ENCODE assay signal across 9 cellular contexts in the genomic region with DNA sequence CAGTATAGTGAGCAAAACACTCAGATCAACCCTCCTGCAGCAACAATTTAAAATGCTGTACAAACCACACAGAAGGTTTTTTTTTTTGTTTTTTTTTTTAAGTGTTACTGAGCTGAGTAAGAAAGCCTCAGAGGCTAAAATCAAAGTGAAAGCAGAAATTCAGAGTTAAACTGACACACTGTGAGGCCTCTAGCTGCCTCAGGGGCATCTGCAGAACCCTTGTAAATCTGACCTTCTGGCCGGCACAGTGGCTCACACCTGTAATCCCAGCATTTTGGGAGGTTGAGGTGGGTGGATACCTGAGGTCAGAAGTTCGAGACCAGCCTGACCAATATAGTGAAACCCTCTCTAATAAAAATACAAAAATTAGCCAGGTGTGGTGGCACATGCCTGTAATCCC. TPM values are rescaled to one million over a fixed set of nuclear protein-coding genes. Genes with fewer than 3 reads are reported as not detected.
DNase-seq lines count a peak whose midpoint lies in the region; ATAC-seq and TF ChIP-seq lines count a peak whose summit lies in the region.
"Had no signal": no experiment of that assay in that cellular context is flagged by ENCODE, and none has a peak within 500 bp of the region (broad histone marks: within the 10 kb centered on the region; RNA-seq: fewer than 3 reads in every experiment).

No MANE protein-coding gene starts in this region.

- H3K4me1 Mint-ChIP-seq in endodermal cell: peaks cover 3% of the 10 kb centered on the region

- peak; percentile 83 for ATAC-seq in GM19351 (IDR thresholded peaks at IDR 0.05; ENCODE audit: unreplicated experiment)
- peak; percentile 76 for ATAC-seq in HG03175 (IDR thresholded peaks at IDR 0.05; ENCODE audit: unreplicated experiment)
- no peak for ATAC-seq in HG03025 (IDR thresholded peaks at IDR 0.05; ENCODE audit: low FRiP score, unreplicated experiment)

- no peaks in the 10 kb centered on the region for H3K9me3 Mint-ChIP-seq in endodermal cell

- H3K4me1 ChIP-seq in adipocyte (ENCODE audit: control insufficient read depth, insufficient read depth, low read length) (peaks cover 13% of the 10 kb centered on the region), endodermal cell (ENCODE audit: control insufficient read depth, insufficient read depth, low read length) (peaks cover 5% of the 10 kb centered on the region), left ventricle myocardium inferior (peaks cover 20% of the 10 kb centered on the region)

- no peak overlapping the region for H3K27ac Mint-ChIP-seq in endodermal cell

- no peak overlapping the region for H3K27ac ChIP-seq in endodermal cell (ENCODE audit: low read depth, low read length)
- no peak overlapping the region for H3K27ac ChIP-seq in left ventricle myocardium inferior (replicated peaks)

- intact Hi-C loops in left ventricle myocardium inferior (cut with micrococcal nuclease): no loop called here

- no peaks in the 10 kb centered on the region for H3K36me3 Mint-ChIP-seq in endodermal cell (ENCODE audit: low read depth)

- no peak overlapping the region for H3K4me3 Mint-ChIP-seq in endodermal cell

- H3K4me3 ChIP-seq in GM12865 (ENCODE audit: low read depth, low read length) (no peak overlapping the region), adipocyte (ENCODE audit: low read length) (no peak overlapping the region), endodermal cell (ENCODE audit: low read length) (no peak overlapping the region), left ventricle myocardium inferior (no peak overlapping the region)

- peak; percentile 68 for DNase-seq in GM12865 (ENCODE audit: low read depth)
- DNase-seq in adipocyte (ENCODE audit: low read depth): no peak
- DNase-seq in endodermal cell: no peak
- DNase-seq in left ventricle myocardium inferior: no peak
- no peak for DNase-seq in central memory CD4-positive, alpha-beta T cell
- DNase-seq: NCI-H82 had no signal

- WGBS in endodermal cell (ENCODE audit: insufficient coverage in 1 of 2, insufficient read length in 1 of 2), 2 experiments: 89 to 90% methylated on average over 2 of the region's 2 CpGs

- TF ChIP-seq CTCF in GM12865 (IDR thresholded peaks at IDR 0.05; ENCODE audit: insufficient read depth, low read depth, low read length, missing control alignments): no peak
- no peak for TF ChIP-seq CTCF in endodermal cell (conservative IDR thresholded peaks at IDR 0.05)
- no peak for TF ChIP-seq CTCF in left ventricle myocardium inferior (IDR thresholded peaks at IDR 0.05; ENCODE audit: borderline replicate concordance)

- peak overlapping the region; percentile 58 for H3K9ac ChIP-seq in adipocyte (ENCODE audit: low read length)
- no peak overlapping the region for H3K9ac ChIP-seq in endodermal cell (ENCODE audit: extremely low read depth, low read length, poor library complexity, severe bottlenecking)

- H3K27me3 ChIP-seq in adipocyte (replicated peaks; ENCODE audit: control insufficient read depth, insufficient read depth, low read length): no peaks in the 10 kb centered on the region
- no peaks in the 10 kb centered on the region for H3K27me3 ChIP-seq in endodermal cell (ENCODE audit: control insufficient read depth, insufficient read depth, low read length, poor library complexity, severe bottlenecking)
- no peaks in the 10 kb centered on the region for H3K27me3 ChIP-seq in left ventricle myocardium inferior (ENCODE audit: low read depth)

- peaks cover 15% of the 10 kb centered on the region for H3K27me3 Mint-ChIP-seq in endodermal cell (ENCODE audit: insufficient read depth)

- H3K9me3 ChIP-seq in adipocyte (ENCODE audit: control insufficient read depth, low read length) (no peaks in the 10 kb centered on the region), endodermal cell (ENCODE audit: control insufficient read depth, low read length) (no peaks in the 10 kb centered on the region), left ventricle myocardium inferior (replicated peaks) (no peaks in the 10 kb centered on the region)

- H3K36me3 ChIP-seq in adipocyte (ENCODE audit: control insufficient read depth, insufficient read depth, low read length, severe bottlenecking) (no peaks in the 10 kb centered on the region), endodermal cell (ENCODE audit: control insufficient read depth, insufficient read depth, low read length) (no peaks in the 10 kb centered on the region), left ventricle myocardium inferior (no peaks in the 10 kb centered on the region)

RNA-seq across cellular contexts. Expression of a gene that starts 7.4 kb away (rescaled TPM):
- total RNA-seq in endodermal cell (10 to 100 TPM; 55.0 to 64.7 TPM), left ventricle myocardium inferior (43.0 TPM)
- polyA plus RNA-seq in endodermal cell (2013, experiment 1 of 2): 45.7 TPM
- 44.9 TPM for polyA plus RNA-seq in endodermal cell (2013, experiment 2 of 2)
